ENCODE assay signal across 27 cellular contexts in genomic region chr3:14213066-14213774, GRCh38.
"Had no signal": no experiment of that assay in that cellular context is flagged by ENCODE, and none has a peak within 500 bp of the region (broad histone marks: within the 10 kb centered on the region; RNA-seq: fewer than 3 reads in every experiment).

No MANE protein-coding gene starts in this region.

- DNase-seq: heart right ventricle; islet precursor cell; left ventricle myocardium inferior; midbrain; mucosa of descending colon; naive thymus-derived CD4-positive, alpha-beta T cell; occipital lobe; ovary; stimulated activated CD4-positive, alpha-beta T cell treated with anti-CD3 and anti-CD28 coated beads, Interleukin-12 subunit alpha, Interleukin-12 subunit beta, amount 100 ng/mL, for 4 hours; stimulated activated CD4-positive, alpha-beta T cell treated with anti-CD3 and anti-CD28 coated beads, Interleukin-15, amount 100 ng/mL, for 24 hours; stimulated activated CD4-positive, alpha-beta T cell treated with anti-CD3 and anti-CD28 coated beads, Interleukin-2, amount 100 ng/mL, for 24 hours; stimulated activated CD4-positive, alpha-beta T cell treated with anti-CD3 and anti-CD28 coated beads, Interleukin-4, amount 100 ng/mL, for 1 hour; stimulated activated naive B cell treated with anti-CD40 and anti-IgM and Interleukin-4, amounts not matched to agents 10 μg/mL and 1 μg/mL and 100 μg/mL, for 72 hours; stimulated activated naive CD8-positive, alpha-beta T cell treated with anti-CD3 and anti-CD28 coated beads, Interleukin-15, Interleukin-2, amounts not matched to agents 100 U/mL and 50 U/mL, for 24 hours; stomach; testis; thyroid gland; transverse colon; upper lobe of right lung; uterus had no signal

- H3K9ac ChIP-seq: neural progenitor cell had no signal

- H3K9me3 ChIP-seq: heart right ventricle, left ventricle myocardium inferior, mucosa of descending colon, neutrophil, ovary, right atrium auricular region, stomach, testis, thyroid gland, transverse colon, upper lobe of right lung, uterus had no signal

- ATAC-seq: mucosa of descending colon; naive thymus-derived CD4-positive, alpha-beta T cell; sciatic nerve; stimulated activated naive B cell treated with anti-CD40 and anti-IgM and Interleukin-4, amounts not matched to agents 10 μg/mL and 1 μg/mL and 100 μg/mL, for 72 hours; stimulated activated naive CD8-positive, alpha-beta T cell treated with anti-CD3 and anti-CD28 coated beads, Interleukin-15, Interleukin-2, amounts not matched to agents 100 U/mL and 50 U/mL, for 24 hours; upper lobe of right lung had no signal

- H3K27me3 ChIP-seq: heart right ventricle, hepatocyte, neural progenitor cell, neutrophil, ovary, right atrium auricular region, stomach, testis, thyroid gland, transverse colon, upper lobe of right lung, uterus had no signal

- H3K36me3 ChIP-seq: heart right ventricle, left ventricle myocardium inferior, neural progenitor cell, neutrophil, ovary, right atrium auricular region, stomach, thyroid gland, transverse colon, upper lobe of right lung, uterus had no signal

- H3K79me2 ChIP-seq: hepatocyte had no signal

- H3K27ac ChIP-seq: heart right ventricle, hepatocyte, left ventricle myocardium inferior, neural progenitor cell, neutrophil, ovary, right atrium auricular region, skin epidermis, stomach, testis, thyroid gland, transverse colon, upper lobe of right lung, uterus had no signal

- H3K4me1 ChIP-seq: heart right ventricle, left ventricle myocardium inferior, right atrium auricular region, testis, upper lobe of right lung, uterus had no signal

- H3K4me3 ChIP-seq: heart right ventricle, hepatocyte, left ventricle myocardium inferior, lung, mucosa of descending colon, neural progenitor cell, ovary, right atrium auricular region, skin epidermis, stomach, testis, thyroid gland, transverse colon, upper lobe of right lung, uterus had no signal

- H3K4me2 ChIP-seq: hepatocyte, neural progenitor cell had no signal

- H2AFZ ChIP-seq: hepatocyte, neural progenitor cell had no signal
